ENCODE assay signal across 16 cellular contexts in the genomic region with DNA sequence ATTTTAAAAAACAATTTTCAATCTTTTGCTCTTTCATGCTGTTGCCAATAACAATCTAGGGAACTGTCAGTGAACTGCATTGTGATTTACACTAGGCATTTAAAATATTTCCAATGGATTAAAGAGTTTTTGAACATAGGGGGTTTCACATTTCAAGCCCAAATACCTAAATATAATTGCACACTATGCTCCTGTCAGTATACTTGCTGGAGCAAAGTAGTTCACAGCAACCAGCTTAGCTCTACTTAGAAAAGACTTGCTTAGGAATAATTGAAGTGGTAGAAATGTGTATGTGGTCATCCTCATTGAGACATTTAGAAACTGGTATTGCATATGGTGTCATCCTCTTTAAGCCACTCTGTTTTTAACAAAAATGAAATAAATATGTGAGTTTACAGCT.
"Had no signal": no experiment of that assay in that cellular context is flagged by ENCODE, and none has a peak within 500 bp of the region (broad histone marks: within the 10 kb centered on the region; RNA-seq: fewer than 3 reads in every experiment).

No MANE protein-coding gene starts in this region.

- H3K4me3 ChIP-seq: esophagus squamous epithelium, left lung, thoracic aorta, upper lobe of right lung had no signal

- H3K4me3 Mint-ChIP-seq: activated T-helper 1 cell treated with anti-CD3 and anti-CD28 coated beads, Interleukin-12 subunit alpha, Interleukin-12 subunit beta, Interleukin-2, Interleukin-4 antibody, amounts not matched to agents 30 ng/mL and 10 ng/mL and 1 ng/mL, durations not matched to agents 14 hours and 24 hours and 36 hours; naive thymus-derived CD4-positive, alpha-beta T cell; stimulated activated naive B cell treated with anti-CD40 and anti-IgM and Interleukin-4, amounts not matched to agents 10 μg/mL and 1 μg/mL and 100 μg/mL, for 72 hours; T-helper 2 cell treated with Interferon-gamma antibody and Interleukin-4, amounts not matched to agents 5 μg/mL and 100 μg/mL, for 36 hours had no signal

- H3K36me3 ChIP-seq: esophagus squamous epithelium, left lung, thoracic aorta, upper lobe of right lung had no signal

- H3K27ac Mint-ChIP-seq: activated T-helper 1 cell treated with anti-CD3 and anti-CD28 coated beads, Interleukin-12 subunit alpha, Interleukin-12 subunit beta, Interleukin-2, Interleukin-4 antibody, amounts not matched to agents 30 ng/mL and 10 ng/mL and 1 ng/mL, durations not matched to agents 14 hours and 24 hours and 36 hours; naive thymus-derived CD4-positive, alpha-beta T cell; stimulated activated naive B cell treated with anti-CD40 and anti-IgM and Interleukin-4, amounts not matched to agents 10 μg/mL and 1 μg/mL and 100 μg/mL, for 72 hours; T-helper 2 cell treated with Interferon-gamma antibody and Interleukin-4, amounts not matched to agents 5 μg/mL and 100 μg/mL, for 36 hours had no signal

- ATAC-seq: activated CD4-positive, CD25-positive, alpha-beta regulatory T cell treated with anti-CD3 and anti-CD28 coated beads, Interleukin-2, amount 50 U/mL, for 24 hours; left lung; naive thymus-derived CD4-positive, alpha-beta T cell; stimulated activated naive B cell treated with anti-CD40 and anti-IgM and Interleukin-4, amounts not matched to agents 10 μg/mL and 1 μg/mL and 100 μg/mL, for 72 hours; upper lobe of right lung had no signal

- H3K27me3 Mint-ChIP-seq: naive thymus-derived CD4-positive, alpha-beta T cell; stimulated activated naive B cell treated with anti-CD40 and anti-IgM and Interleukin-4, amounts not matched to agents 10 μg/mL and 1 μg/mL and 100 μg/mL, for 72 hours had no signal

- H3K27ac ChIP-seq: esophagus squamous epithelium, left lung, thoracic aorta, upper lobe of right lung had no signal

- H3K27me3 ChIP-seq: esophagus squamous epithelium, left lung, upper lobe of right lung had no signal

- DNase-seq: activated naive CD4-positive, alpha-beta T cell treated with anti-CD3 and anti-CD28 coated beads, Interleukin-2, amount 50 U/mL, for 16 hours; amygdala; cortex of kidney; effector CD8-positive, alpha-beta T cell; esophagus squamous epithelium; foreskin fibroblast; kidney; left lung; mammary epithelial cell; naive thymus-derived CD4-positive, alpha-beta T cell; stimulated activated naive B cell treated with anti-CD40 and anti-IgM and Interleukin-4, amounts not matched to agents 10 μg/mL and 1 μg/mL and 100 μg/mL, for 72 hours; upper lobe of right lung had no signal

- H3K9me3 ChIP-seq: esophagus squamous epithelium, left lung, thoracic aorta, upper lobe of right lung had no signal
